29 cellular contexts compared by ENCODE assay signal in genomic region chr7:143878884-143879283, GRCh38. TPM values are rescaled to one million over a fixed set of nuclear protein-coding genes. Genes with fewer than 3 reads are reported as not detected.
DNase-seq lines count a peak whose midpoint lies in the region; ATAC-seq, FAIRE-seq and TF ChIP-seq lines count a peak whose summit lies in the region.
"Had no signal": no experiment of that assay in that cellular context is flagged by ENCODE, and none has a peak within 500 bp of the region (broad histone marks: within the 10 kb centered on the region; RNA-seq: fewer than 3 reads in every experiment).

No MANE protein-coding gene starts in this region.

- no peak overlapping the region for H3K27ac ChIP-seq in K562 (ENCODE audit: extremely low read depth, low read depth, low read length)
- no peak overlapping the region for H3K27ac ChIP-seq in neural cell (ENCODE audit: low read length)
- H3K27ac ChIP-seq: BLaER1 treated with 17β-estradiol and CSF1 and Interleukin-3, amounts not matched to agents 10 nM and 100 nM; HL-60; SJCRH30 had no signal

- BruUV-seq in K562 (replicated peaks; lab: Mats Ljungman, UMichigan), result no TSS peak

- no peak for TF ChIP-seq RAD21 in K562 (CRISPR knock-in tag; conservative IDR thresholded peaks at IDR 0.05 in 1 of 2, IDR thresholded peaks at IDR 0.05 in 1 of 2)
- TF ChIP-seq RAD21 in neural cell (conservative IDR thresholded peaks at IDR 0.05), result no peak

- in situ Hi-C loops in K562 (cut with MboI), result no loop called here

- H3K9me3 ChIP-seq in K562 (replicated peaks; ENCODE audit: control insufficient read depth, insufficient read depth, low read depth, low read length) (no peaks in the 10 kb centered on the region), neural cell (ENCODE audit: low read length) (no peaks in the 10 kb centered on the region)
- H3K9me3 ChIP-seq: SJCRH30 had no signal

- H3K4me2 ChIP-seq in K562 (ENCODE audit: insufficient read depth, low read length), result no peak overlapping the region
- H3K4me2 ChIP-seq in neural cell (ENCODE audit: low read length), result no peak overlapping the region
- H3K4me2 ChIP-seq: BLaER1 treated with 17β-estradiol and CSF1 and Interleukin-3, amounts not matched to agents 10 nM and 100 nM had no signal

- DNase-seq in D341Med (ENCODE audit: low spot score) (peak; percentile 83), NCI-H82 (lab: John Stamatoyannopoulos, UW) (peak; percentile 72), K562 (ENCODE audit: extremely low read depth in 1 of 4, low spot score in 3 of 4) (peak in 1 of 4 experiments; percentile 21)
- no peak for DNase-seq in activated CD8-positive, alpha-beta T cell treated with anti-CD3 and anti-CD28 coated beads for 36 hours
- DNase-seq in activated CD4-positive, CD25-positive, alpha-beta regulatory T cell (lab: John Stamatoyannopoulos, UW), result no peak
- DNase-seq: CD4-positive, alpha-beta T cell; DMS53; GOT3; NCI-H1048; NCI-H1417; NCI-H1694; NCI-H2029 treated with DMSO at 0.1 percent for 48 hours; NCI-H2227 treated with DMSO at 0.1 percent for 48 hours; NCI-H526 treated with DMSO at 0.1 percent for 48 hours; PC-3; SJCRH30; T-helper 1 cell had no signal

- no peaks in the 10 kb centered on the region for H3K9me2 ChIP-seq in neural cell (ENCODE audit: insufficient read depth, low read length)

- no peak overlapping the region for H3K27ac Mint-ChIP-seq in activated CD8-positive, alpha-beta T cell treated with anti-CD3 and anti-CD28 coated beads for 36 hours
- H3K27ac Mint-ChIP-seq: CD4-positive, alpha-beta T cell; IgD-negative memory B cell had no signal

- TF ChIP-seq EP300 in K562 (IDR thresholded peaks at IDR 0.05; ENCODE audit: low read length), result no peak
- TF ChIP-seq EP300 in neural cell (conservative IDR thresholded peaks at IDR 0.05; ENCODE audit: poor library complexity, severe bottlenecking), result no peak

- POLR2A ChIA-PET in K562 (lab: Yijun Ruan, JAX), result no interaction called here
- POLR2A ChIA-PET in activated CD8-positive, alpha-beta T cell treated with anti-CD3 and anti-CD28 coated beads for 36 hours (lab: Charles Lee), result no interaction called here

- H2AFZ ChIP-seq in K562 (ENCODE audit: low read depth, low read length) (no peak overlapping the region), neural cell (ENCODE audit: low read depth, low read length) (no peak overlapping the region)

- H3K27me3 Mint-ChIP-seq in activated CD8-positive, alpha-beta T cell treated with anti-CD3 and anti-CD28 coated beads for 36 hours, result peaks cover 11% of the 10 kb centered on the region

- CTCF ChIA-PET in K562 (lab: Yijun Ruan, JAX; ENCODE audit: low intra/inter-chr PET ratio), result no interaction called here
- CTCF ChIA-PET in activated CD8-positive, alpha-beta T cell treated with anti-CD3 and anti-CD28 coated beads for 36 hours (lab: Charles Lee), result interaction anchor here (1.2 kb wide), 2 partner anchors 8 to 22 kb away, joined by 4 to 5 read pairs; partner anchors contain the start of gene TCAF1

- peaks cover 4% of the 10 kb centered on the region for H3F3A ChIP-seq in neural cell (ENCODE audit: insufficient read depth, low read length, poor library complexity, severe bottlenecking)

- H3K27me3 ChIP-seq in K562 (ENCODE audit: control insufficient read depth in 2 of 2, insufficient read depth in 2 of 2, low read length in 2 of 2) (no peaks in the 10 kb centered on the region), neural cell (ENCODE audit: insufficient read depth, low read depth, low read length) (no peaks in the 10 kb centered on the region)
- H3K27me3 ChIP-seq: BLaER1 treated with 17β-estradiol and CSF1 and Interleukin-3, amounts not matched to agents 10 nM and 100 nM; SJCRH30 had no signal

- no peaks in the 10 kb centered on the region for H4K20me1 ChIP-seq in K562 (replicated peaks; ENCODE audit: control insufficient read depth, insufficient read depth, low read length)
- peaks cover 8% of the 10 kb centered on the region for H4K20me1 ChIP-seq in neural cell (ENCODE audit: insufficient read depth)
- H4K20me1 ChIP-seq: BLaER1 treated with 17β-estradiol and CSF1 and Interleukin-3, amounts not matched to agents 10 nM and 100 nM had no signal

- H3K4me1 ChIP-seq in K562 (replicated peaks in 1 of 2; ENCODE audit: control insufficient read depth in 2 of 2, insufficient read depth in 2 of 2, low read length in 2 of 2), result peaks cover 0 to 4% of the 10 kb centered on the region in 2 experiments; a peak in 1 of 5 replicates

- peaks cover 3% of the 10 kb centered on the region for H3K36me3 Mint-ChIP-seq in activated CD8-positive, alpha-beta T cell treated with anti-CD3 and anti-CD28 coated beads for 36 hours (ENCODE audit: low read depth)

- H3K36me3 ChIP-seq in K562 (ENCODE audit: control insufficient read depth, insufficient read depth, low read length) (peaks cover 18% of the 10 kb centered on the region; the same call in 2 of the 3 replicates), neural cell (ENCODE audit: insufficient read depth, low read length) (peaks cover 20% of the 10 kb centered on the region)

- H3K9me3 Mint-ChIP-seq in activated CD8-positive, alpha-beta T cell treated with anti-CD3 and anti-CD28 coated beads for 36 hours, result no peaks in the 10 kb centered on the region
- H3K9me3 Mint-ChIP-seq: CD4-positive, alpha-beta T cell had no signal

- H3K4me3 Mint-ChIP-seq in activated CD8-positive, alpha-beta T cell treated with anti-CD3 and anti-CD28 coated beads for 36 hours, result no peak overlapping the region
- H3K4me3 Mint-ChIP-seq: CD4-positive, alpha-beta T cell; IgD-negative memory B cell had no signal

- TF ChIP-seq POLR2A in K562 (conservative IDR thresholded peaks at IDR 0.05), result no peak

- no peak for FAIRE-seq in K562 (lab: Jason Lieb, UNC)
- FAIRE-seq: GM18507 had no signal

- TF ChIP-seq CTCF in K562 (IDR thresholded peaks at IDR 0.05 in 2 of 3, conservative IDR thresholded peaks at IDR 0.05 in 1 of 3; ENCODE audit: insufficient read depth in 2 of 3, low read depth in 1 of 3, low read length in 3 of 3) (peak in 2 of 3 experiments; percentile 28 to 31; a peak in 2 of 6 replicates), neural cell (IDR thresholded peaks at IDR 0.05; ENCODE audit: poor library complexity, severe bottlenecking) (no peak)
- no peak for TF ChIP-seq CTCF in activated CD8-positive, alpha-beta T cell treated with anti-CD3 and anti-CD28 coated beads for 36 hours (IDR thresholded peaks at IDR 0.05)

- intact Hi-C loops in K562 (cut with micrococcal nuclease), result no loop called here
- intact Hi-C loops in activated CD8-positive, alpha-beta T cell treated with anti-CD3 and anti-CD28 coated beads for 36 hours (cut with micrococcal nuclease), result no loop called here

- WGBS in K562 (ENCODE audit: insufficient coverage, low coverage, missing lambda C conversion rate), result 33% methylated on average over 4 of the region's 4 CpGs

- H3K9ac ChIP-seq in K562 (ENCODE audit: insufficient read depth in 1 of 2, low read depth in 2 of 2, low read length in 2 of 2) (0 out of 4 replicates have a peak overlapping the region, but pooled peaks of 1 of the 2 experiments have one; percentile 21), neural cell (ENCODE audit: low read length) (no peak overlapping the region)
- H3K9ac ChIP-seq: BLaER1 treated with 17β-estradiol and CSF1 and Interleukin-3, amounts not matched to agents 10 nM and 100 nM had no signal

- ATAC-seq in K562, result peak; percentile 55; the same call in 2 of the 3 replicates
- ATAC-seq in activated CD8-positive, alpha-beta T cell treated with anti-CD3 and anti-CD28 coated beads for 36 hours, result no peak
- ATAC-seq in HG02840 (IDR thresholded peaks at IDR 0.05; ENCODE audit: low FRiP score, unreplicated experiment), result no peak
- no peak for ATAC-seq in HG03135 (IDR thresholded peaks at IDR 0.05; ENCODE audit: unreplicated experiment)
- ATAC-seq: HCT116, PC-3, Right ventricle myocardium inferior had no signal

- no peaks in the 10 kb centered on the region for H3K9me1 ChIP-seq in K562 (ENCODE audit: control insufficient read depth, insufficient read depth, low read length)

- H3K4me1 Mint-ChIP-seq in activated CD8-positive, alpha-beta T cell treated with anti-CD3 and anti-CD28 coated beads for 36 hours (ENCODE audit: low read depth), result peaks cover 9% of the 10 kb centered on the region

- H3K79me2 ChIP-seq in K562 (ENCODE audit: control insufficient read depth, insufficient read depth, low read length), result peaks cover 3% of the 10 kb centered on the region; the same call in 1 of the 3 replicates
- H3K79me2 ChIP-seq in neural cell (replicated peaks; ENCODE audit: insufficient read depth, low read length), result peaks cover 77% of the 10 kb centered on the region

- H3K4me3 ChIP-seq in K562 (no peak overlapping the region), neural cell (ENCODE audit: low read length) (peak overlapping the region; percentile 88)
- H3K4me3 ChIP-seq: BLaER1 treated with 17β-estradiol and CSF1 and Interleukin-3, amounts not matched to agents 10 nM and 100 nM; SJCRH30 had no signal

RNA-seq across cellular contexts. Expression of gene TCAF1, which starts 23.1 kb away (rescaled TPM):
- total RNA-seq in K562 (2011; cell fraction: chromatin; rRNA removed; ENCODE audit: low replicate concordance), result 31.5 and 50.2 TPM in 2 replicates
- total RNA-seq in K562 (2011; cell fraction: nucleolus; rRNA removed), result 16.2 and 20.5 TPM in 2 replicates
- total RNA-seq in K562 (2011; cell fraction: nucleoplasm; rRNA removed), result 16.9 and 23.0 TPM in 2 replicates
- total RNA-seq in K562 (2014; rRNA removed) (23.4 and 25.0 TPM in 2 replicates), K562 (2014; rRNA removed; fragmentation: Illumina TruSeq; extraction: Trizol) (30.1 and 34.2 TPM in 2 replicates), K562 (2015; rRNA removed; fragmentation: Illumina TruSeq; extraction: Trizol) (30.5 and 32.0 TPM in 2 replicates), K562 (2021) (51.3 and 52.2 TPM in 2 replicates)
- polyA plus RNA-seq in K562 (2011; rRNA removed) (24.4 and 38.6 TPM in 2 replicates), K562 (2014; fragmentation: Illumina TruSeq; extraction: Trizol) (39.2 and 45.9 TPM in 2 replicates), K562 (2014; fragmentation: Nextera tagmentation; extraction: Ambion mirVana) (1 to 10 TPM; 6.2 to 9.6 TPM), K562 (2014; rRNA removed) (22.1 and 24.2 TPM in 2 replicates), neural cell (172 and 182 TPM in 2 replicates)
- 27.4 and 34.9 TPM in 2 replicates for polyA plus RNA-seq in K562 (2011; cell fraction: cytosol; rRNA removed)
- 29.5 and 33.3 TPM in 2 replicates for polyA plus RNA-seq in K562 (2011; cell fraction: nucleus; rRNA removed)
- 38.3 and 40.8 TPM in 2 replicates for polyA plus RNA-seq in K562 (2012)
- 64.3 and 93.5 TPM in 2 replicates for polyA minus RNA-seq in K562 (2011; rRNA and poly(A)+ RNA removed)
- polyA minus RNA-seq in K562 (2011; cell fraction: cytosol; rRNA and poly(A)+ RNA removed), result 34.4 and 36.3 TPM in 2 replicates
- 22.9 and 40.4 TPM in 2 replicates for polyA minus RNA-seq in K562 (2011; cell fraction: nucleus; rRNA and poly(A)+ RNA removed)
- polyA minus RNA-seq in neural cell, result 316 and 346 TPM in 2 replicates
- 10 to 100 TPM; 13.8 to 14.7 TPM for total RNA-seq in activated CD8-positive, alpha-beta T cell treated with anti-CD3 and anti-CD28 coated beads for 36 hours

RNA-seq across cellular contexts. Expression of gene OR2F2, which starts 56.1 kb away (rescaled TPM):
- total RNA-seq in K562 (2011; cell fraction: chromatin; rRNA removed; ENCODE audit: low replicate concordance), result not detected in 2 replicates
- total RNA-seq in K562 (2011; cell fraction: nucleolus; rRNA removed), result not detected in 2 replicates
- total RNA-seq in K562 (2011; cell fraction: nucleoplasm; rRNA removed), result not detected in 2 replicates
- total RNA-seq in K562 (2014; rRNA removed) (not detected in 2 replicates), K562 (2014; rRNA removed; fragmentation: Illumina TruSeq; extraction: Trizol) (not detected in 2 replicates), K562 (2015; rRNA removed; fragmentation: Illumina TruSeq; extraction: Trizol) (not detected in 2 replicates), K562 (2021) (not detected in 2 replicates)
- polyA plus RNA-seq in K562 (2011; rRNA removed) (not detected in 2 replicates), K562 (2014; fragmentation: Illumina TruSeq; extraction: Trizol) (not detected in 2 replicates), K562 (2014; fragmentation: Nextera tagmentation; extraction: Ambion mirVana) (not detected), K562 (2014; rRNA removed) (not detected in 2 replicates), neural cell (not detected in 2 replicates)
- not detected in 2 replicates for polyA plus RNA-seq in K562 (2011; cell fraction: cytosol; rRNA removed)
- not detected in 2 replicates for polyA plus RNA-seq in K562 (2011; cell fraction: nucleus; rRNA removed)
- not detected in 2 replicates for polyA plus RNA-seq in K562 (2012)
- polyA minus RNA-seq in K562 (2011; rRNA and poly(A)+ RNA removed), result not detected in 2 replicates
- not detected in 2 replicates for polyA minus RNA-seq in K562 (2011; cell fraction: cytosol; rRNA and poly(A)+ RNA removed)
- polyA minus RNA-seq in K562 (2011; cell fraction: nucleus; rRNA and poly(A)+ RNA removed), result not detected in 2 replicates
- polyA minus RNA-seq in neural cell, result not detected in 2 replicates
- not detected for total RNA-seq in activated CD8-positive, alpha-beta T cell treated with anti-CD3 and anti-CD28 coated beads for 36 hours
- total RNA-seq: A172; CD4-positive, alpha-beta T cell; Daoy; G401; PC-3; Right ventricle myocardium inferior; SJCRH30 had no signal
- polyA plus RNA-seq: IgD-negative memory B cell had no signal

Comparison
In these comparisons a context has a peak if more than half of its experiments do, and no peak if none do; other contexts are left out.
1. DNase-seq: peak in D341Med (single experiment) and NCI-H82 (single experiment); none in activated CD8-positive, alpha-beta T cell treated with anti-CD3 and anti-CD28 coated beads for 36 hours (single experiment) and activated CD4-positive, CD25-positive, alpha-beta regulatory T cell (0 of 4).
2. CTCF ChIP-seq: peak in K562 (2 of 3); none in neural cell (single experiment) and activated CD8-positive, alpha-beta T cell treated with anti-CD3 and anti-CD28 coated beads for 36 hours (single experiment).